29 cellular contexts compared by ENCODE assay signal in the genomic region with DNA sequence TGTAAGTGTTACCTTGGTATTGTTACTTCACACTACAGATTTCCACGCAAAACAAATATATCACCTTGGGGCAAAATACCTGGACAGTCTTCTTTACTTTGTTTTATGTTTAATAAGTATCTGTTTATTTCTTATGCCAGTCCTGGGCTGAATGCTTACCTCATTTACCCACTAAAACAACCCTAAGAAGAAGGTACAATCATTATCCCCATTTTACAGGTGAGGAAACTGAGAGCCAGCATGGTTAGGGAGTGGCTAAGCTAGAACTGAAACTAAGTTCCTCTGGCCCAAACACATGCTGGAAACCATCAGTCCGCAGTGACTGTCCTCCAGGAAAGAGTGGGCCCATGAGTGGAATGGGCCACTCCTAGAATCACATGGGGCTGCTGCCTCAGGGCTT. TPM values are rescaled to one million over a fixed set of nuclear protein-coding genes. Genes with fewer than 3 reads are reported as not detected.
"Had no signal": no experiment of that assay in that cellular context is flagged by ENCODE, and none has a peak within 500 bp of the region (broad histone marks: within the 10 kb centered on the region; RNA-seq: fewer than 3 reads in every experiment).

No MANE protein-coding gene starts in this region.

- H3K4me1 ChIP-seq: stomach, testis, tibial artery, tibial nerve, transverse colon, vagina had no signal

- H3K27me3 ChIP-seq: testis, thyroid gland, upper lobe of left lung, vagina had no signal

- FAIRE-seq: urothelium cell line had no signal

- ATAC-seq: stimulated activated effector memory CD8-positive, alpha-beta T cell treated with anti-CD3 and anti-CD28 coated beads, Interleukin-12 subunit alpha, Interleukin-12 subunit beta, amount 100 ng/mL, for 72 hours; stimulated activated memory B cell treated with anti-CD40 and anti-IgM and Interleukin-4, amounts not matched to agents 10 μg/mL and 1 μg/mL and 100 μg/mL, for 72 hours; stimulated activated naive B cell treated with anti-CD40 and anti-IgM and Interleukin-4, amounts not matched to agents 10 μg/mL and 1 μg/mL and 100 μg/mL, for 72 hours; stimulated activated naive CD8-positive, alpha-beta T cell treated with anti-CD3 and anti-CD28 coated beads, Interleukin-15, amount 100 ng/mL, for 72 hours; stimulated activated naive CD8-positive, alpha-beta T cell treated with anti-CD3 and anti-CD28 coated beads, Interleukin-15, Interleukin-2, amounts not matched to agents 100 U/mL and 50 U/mL, for 24 hours; upper lobe of right lung had no signal

- H3K27ac ChIP-seq: stomach, suprapubic skin, testis, thoracic aorta, thyroid gland, tibial artery, tibial nerve, transverse colon, upper lobe of right lung, vagina had no signal

- H3K9me3 ChIP-seq: stomach, suprapubic skin, testis, thoracic aorta, thyroid gland, tibial artery, tibial nerve, transverse colon, upper lobe of left lung, upper lobe of right lung, vagina had no signal

- DNase-seq: stimulated activated CD4-positive, alpha-beta T cell treated with anti-CD3 and anti-CD28 coated beads, Interleukin-2, amount 100 ng/mL, for 48 hours; stimulated activated CD4-positive, alpha-beta T cell treated with anti-CD3 and anti-CD28 coated beads, Interleukin-4, amount 100 ng/mL, for 1 hour; stimulated activated CD4-positive, alpha-beta T cell treated with anti-CD3 and anti-CD28 coated beads, Interleukin-4, amount 100 ng/mL, for 24 hours; stimulated activated CD4-positive, alpha-beta T cell treated with anti-CD3 and anti-CD28 coated beads, Interleukin-4, amount 100 ng/mL, for 4 hours; stimulated activated CD8-positive, alpha-beta memory T cell treated with anti-CD3 and anti-CD28 coated beads, Interleukin-4, amount 100 ng/mL, for 48 hours; stimulated activated naive B cell treated with anti-CD40 and anti-IgM and Interleukin-4, amounts not matched to agents 10 μg/mL and 1 μg/mL and 100 μg/mL, for 72 hours; stimulated activated naive CD4-positive, alpha-beta T cell; stimulated activated naive CD4-positive, alpha-beta T cell treated with Interleukin-2 at 50 U/mL for 16 hours; stimulated activated naive CD8-positive, alpha-beta T cell treated with anti-CD3 and anti-CD28 coated beads, Interleukin-15, amount 100 ng/mL, for 72 hours; stimulated activated naive CD8-positive, alpha-beta T cell treated with anti-CD3 and anti-CD28 coated beads, Interleukin-15, Interleukin-2, amounts not matched to agents 100 U/mL and 50 U/mL, for 24 hours; stomach; substantia nigra; testis; thyroid gland; tibial artery; transverse colon; upper lobe of left lung had no signal

- H3K4me3 ChIP-seq: stomach, suprapubic skin, testis, thoracic aorta, thyroid gland, tibial artery, tibial nerve, transverse colon, upper lobe of left lung, upper lobe of right lung, vagina had no signal

- H3K36me3 ChIP-seq: stomach, suprapubic skin, thoracic aorta, thyroid gland, tibial artery, tibial nerve, transverse colon, upper lobe of left lung, upper lobe of right lung, vagina had no signal

RNA-seq across cellular contexts. Expression of gene GUCA2B, which starts 13.0 kb away (rescaled TPM):
- total RNA-seq: subcutaneous adipose tissue, suprapubic skin, temporal lobe, testis, thoracic aorta, thyroid gland, tibial nerve, upper lobe of left lung, upper lobe of right lung, ureter, urinary bladder, vagina had no signal
- polyA plus RNA-seq: urinary bladder had no signal

RNA-seq across cellular contexts. Expression of gene GUCA2A, which starts 24.4 kb away (rescaled TPM):
- total RNA-seq: temporal lobe, testis, thoracic aorta, thyroid gland, tibial nerve, upper lobe of right lung, ureter, urinary bladder, vagina had no signal
- polyA plus RNA-seq: stomach, urinary bladder had no signal
